In the genomic region with DNA sequence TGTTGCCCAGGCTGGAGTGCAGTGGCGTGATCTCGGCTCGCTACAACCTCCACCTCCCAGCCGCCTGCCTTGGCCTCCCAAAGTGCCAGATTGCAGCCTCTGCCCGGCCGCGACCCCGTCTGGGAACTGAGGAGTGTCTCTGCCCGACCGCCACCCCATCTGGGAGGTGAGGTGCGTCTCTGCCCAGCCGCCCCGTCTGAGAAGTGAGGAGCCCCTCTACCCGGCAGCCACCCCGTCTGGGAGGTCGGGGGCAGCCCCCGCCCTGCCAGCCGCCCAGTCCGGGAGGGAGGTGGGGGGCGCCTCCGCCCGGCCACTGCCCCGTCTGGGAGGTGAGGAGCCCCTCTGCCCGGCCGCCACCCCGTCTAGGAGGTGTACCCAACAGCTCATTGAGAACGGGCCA, we compare ENCODE assay signal across 19 cellular contexts. TPM values are rescaled to one million over a fixed set of nuclear protein-coding genes. Genes with fewer than 3 reads are reported as not detected.
DNase-seq lines count a peak whose midpoint lies in the region; ATAC-seq, FAIRE-seq and TF ChIP-seq lines count a peak whose summit lies in the region.
"Not testable (repeated sequence)": the region's sequence is repeated elsewhere in the genome, so short reads cannot be mapped to it uniquely, and the experiment has no call there.
"Had no signal": no experiment of that assay in that cellular context is flagged by ENCODE, and none has a peak within 500 bp of the region (broad histone marks: within the 10 kb centered on the region; RNA-seq: fewer than 3 reads in every experiment).

No MANE protein-coding gene starts in this region.

- TF ChIP-seq CTCF in A549 (IDR thresholded peaks at IDR 0.05); kidney (IDR thresholded peaks at IDR 0.05; ENCODE audit: borderline replicate concordance, extremely low read depth, insufficient read depth); testis (IDR thresholded peaks at IDR 0.05): not testable (repeated sequence)

- not testable (repeated sequence) for H3K4me3 ChIP-seq in A549; kidney (ENCODE audit: low read length in 2 of 2)
- peak overlapping the region; percentile 15 to 16 for H3K4me3 ChIP-seq in testis

- not testable (repeated sequence) for H3K4me1 ChIP-seq in A549; kidney (ENCODE audit: control insufficient read depth in 1 of 2, insufficient read depth in 1 of 2, low read depth in 1 of 2, low read length in 2 of 2); testis

- not testable (repeated sequence) for FAIRE-seq in A549 (lab: Jason Lieb, UNC); kidney (lab: Jason Lieb, UNC)

- TF ChIP-seq POLR2A in A549 (IDR thresholded peaks at IDR 0.05; ENCODE audit: low read length); testis (IDR thresholded peaks at IDR 0.05): not testable (repeated sequence)

- POLR2A ChIA-PET in A549 (lab: Yijun Ruan, JAX), result not testable (repeated sequence)

- not testable (repeated sequence) for ATAC-seq in A549

- 0 out of 3 replicates have a peak overlapping the region, but pooled peaks have one; percentile 14 for H3K4me2 ChIP-seq in A549

- not testable (repeated sequence) for DNase-seq in A549 (ENCODE audit: low read depth in 1 of 2, low spot score in 1 of 2); testis
- DNase-seq in DMS53 (lab: John Stamatoyannopoulos, UW) (peak; percentile 28), NCI-H748 (lab: John Stamatoyannopoulos, UW; ENCODE audit: unreplicated experiment) (peak; percentile 26), kidney (peak; percentile 54)

- not testable (repeated sequence) for H3K36me3 ChIP-seq in kidney (ENCODE audit: control insufficient read depth in 1 of 2, insufficient read depth in 2 of 2, low read length in 2 of 2); testis (ENCODE audit: low read depth, missing control alignments)

- intact Hi-C loops in kidney (cut with DNase I); testis (cut with DNase I; ENCODE audit: low total_unique reads): not testable (repeated sequence)

- H3K27me3 ChIP-seq in testis, result not testable (repeated sequence)

- 56% methylated on average over 10 of the region's 27 CpGs for WGBS in A549 (ENCODE audit: missing lambda C conversion rate)
- WGBS in testis, 2 donors, result 72 to 84% methylated on average over 8 to 27 of the region's 27 CpGs

- not testable (repeated sequence) for TF ChIP-seq RAD21 in A549 (conservative IDR thresholded peaks at IDR 0.05 in 1 of 2, IDR thresholded peaks at IDR 0.05 in 1 of 2)

- H3K9ac ChIP-seq in kidney (ENCODE audit: low read length in 2 of 2), result not testable (repeated sequence)

- not testable (repeated sequence) for TF ChIP-seq EP300 in A549 (IDR thresholded peaks at IDR 0.05)

- H3K9me3 ChIP-seq in A549; kidney (ENCODE audit: control insufficient read depth in 1 of 2, low read length in 2 of 2); testis: not testable (repeated sequence)

- not testable (repeated sequence) for H3K27ac ChIP-seq in A549; kidney (ENCODE audit: low read depth in 2 of 2, low read length in 2 of 2); testis

- CTCF ChIA-PET in A549 (lab: Yijun Ruan, JAX), result interaction anchor here (1.5 kb wide), 1 partner anchor 30 kb away, joined by 4 read pairs; no protein-coding TSS in a partner anchor

RNA-seq across cellular contexts. Expression of gene MAEL, which starts 40.5 kb away (rescaled TPM):
- polyA plus RNA-seq in A549 (2011; rRNA removed) (not detected in 2 replicates), A549 (2017; fragmentation: RNase III; extraction: RNeasy Plus Mini Kit Qiagen cat#74134 plus additional on column Dnase treatment) (not detected in 3 replicates), kidney (ENCODE audit: insufficient read depth, low read depth, low replicate concordance) (2.2 TPM), testis (ENCODE audit: insufficient read depth, low read depth, low replicate concordance) (333 TPM)
- not detected in 2 replicates for polyA plus RNA-seq in A549 (2012; cell fraction: cytosol; rRNA removed)
- polyA plus RNA-seq in A549 (2012; cell fraction: nucleus; rRNA removed), result not detected in 2 replicates
- polyA minus RNA-seq in A549 (2011; rRNA and poly(A)+ RNA removed), result not detected in 2 replicates
- total RNA-seq in kidney (0.54 TPM), testis (100 to 1,000 TPM; 113 to 181 TPM)
- total RNA-seq: A172; A673; B cell; Caco-2; Calu3; CD4-positive, alpha-beta memory T cell; CD4-positive, alpha-beta T cell; CD4-positive, CD25-positive, alpha-beta regulatory T cell; CD8-positive, alpha-beta memory T cell; CD8-positive, alpha-beta T cell; G401 had no signal
- polyA plus RNA-seq: AG04450; BJ; CD14-positive monocyte; CD4-positive, alpha-beta memory T cell; CD8-positive, alpha-beta memory T cell had no signal

RNA-seq across cellular contexts. Expression of gene ILDR2, which starts 54.2 kb away (rescaled TPM):
- polyA plus RNA-seq in A549 (2011; rRNA removed) (0.04 TPM in 2 replicates), A549 (2017; fragmentation: RNase III; extraction: RNeasy Plus Mini Kit Qiagen cat#74134 plus additional on column Dnase treatment) (0.03 TPM in 1 of 3 replicates, not detected in the others), kidney (ENCODE audit: insufficient read depth, low read depth, low replicate concordance) (1.5 TPM), testis (ENCODE audit: insufficient read depth, low read depth, low replicate concordance) (36.8 TPM)
- 0.01 TPM in 1 of 2 replicates, not detected in the other for polyA plus RNA-seq in A549 (2012; cell fraction: cytosol; rRNA removed)
- polyA plus RNA-seq in A549 (2012; cell fraction: nucleus; rRNA removed), result 0.02 TPM in 1 of 2 replicates, not detected in the other
- polyA minus RNA-seq in A549 (2011; rRNA and poly(A)+ RNA removed), result not detected in 2 replicates
- total RNA-seq in kidney (5.9 TPM), testis (100 to 1,000 TPM; 172 to 217 TPM)
- total RNA-seq: A673, B cell had no signal
- polyA plus RNA-seq: BJ; CD14-positive monocyte; CD8-positive, alpha-beta memory T cell had no signal

Comparison
In these comparisons a context has a peak if more than half of its experiments do, and no peak if none do; other contexts are left out.
1. RNA of gene MAEL, which starts 40.5 kb away (polyA plus RNA-seq): 333 TPM in testis (single experiment); 2.2 TPM in kidney (single experiment) and not detected in A549; every median in the first group is over 100 times any median in the second.
2. RNA of gene ILDR2, which starts 54.2 kb away (polyA plus RNA-seq): 36.8 TPM in testis (single experiment); 1.5 TPM in kidney (single experiment) and 0.01 to 0.04 TPM in A549; every median in the first group is over 10 times any median in the second.